ENCODE assay signal across 33 cellular contexts in the genomic region with DNA sequence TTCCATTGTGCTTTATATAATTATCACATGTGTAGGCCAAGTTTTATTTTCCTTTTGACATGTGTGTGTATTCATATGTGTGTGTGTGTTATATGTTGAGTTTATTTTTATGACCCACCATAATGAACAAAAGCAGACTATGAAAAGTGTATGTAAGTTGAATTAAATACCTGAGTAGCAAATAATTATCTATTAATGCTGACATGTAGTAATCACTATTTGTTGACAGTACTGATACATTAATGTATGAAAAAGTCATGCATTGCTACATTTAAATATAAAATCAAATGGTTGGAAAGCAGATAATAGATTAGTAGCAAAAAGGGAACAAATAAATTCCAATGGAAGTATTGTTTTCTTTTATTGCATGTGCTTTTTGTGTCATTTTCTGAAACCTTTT.
"Had no signal": no experiment of that assay in that cellular context is flagged by ENCODE, and none has a peak within 500 bp of the region (broad histone marks: within the 10 kb centered on the region; RNA-seq: fewer than 3 reads in every experiment).

No MANE protein-coding gene starts in this region.

- H3K27ac ChIP-seq: adrenal gland, ascending aorta, body of pancreas, brain microvascular endothelial cell, breast epithelium, cardiac muscle cell had no signal

- H3K36me3 ChIP-seq: adrenal gland, ascending aorta, brain microvascular endothelial cell, breast epithelium, cardiac muscle cell had no signal

- H3K4me3 ChIP-seq: adrenal gland, ascending aorta, body of pancreas, breast epithelium, cardiac muscle cell had no signal

- H3K27me3 ChIP-seq: adrenal gland, ascending aorta, body of pancreas, brain microvascular endothelial cell, breast epithelium, cardiac muscle cell had no signal

- ATAC-seq: activated naive CD4-positive, alpha-beta T cell treated with anti-CD3 and anti-CD28 coated beads, Interleukin-2, amount 50 U/mL, for 72 hours; activated naive CD8-positive, alpha-beta T cell treated with anti-CD3 and anti-CD28 coated beads, Interleukin-2, amount 50 U/mL, for 24 hours; activated T-cell treated with anti-CD3 and anti-CD28 coated beads, Interleukin-2, amount 50 U/mL, for 4 hours; activated T-cell treated with anti-CD3 and anti-CD28 coated beads, Interleukin-2, amount 50 U/mL, for 72 hours; activated T-helper 17 cell treated with anti-CD3 and anti-CD28 coated beads, Interleukin-2, amount 50 U/mL, for 72 hours; body of pancreas had no signal

- FAIRE-seq: astrocyte, bronchial epithelial cell, colon had no signal

- DNase-seq: activated effector memory CD4-positive, alpha-beta T cell treated with anti-CD3 and anti-CD28 coated beads, Interleukin-2, amount 50 U/mL, for 16 hours; activated effector memory CD4-positive, alpha-beta T cell treated with Interleukin-2 at 50 U/mL for 16 hours; activated gamma-delta T cell; activated gamma-delta T cell treated with Interleukin-2 at 50 U/mL for 16 hours; activated naive CD4-positive, alpha-beta T cell; activated naive CD4-positive, alpha-beta T cell treated with anti-CD3 and anti-CD28 coated beads for 36 hours; activated naive CD4-positive, alpha-beta T cell treated with anti-CD3 and anti-CD28 coated beads, Interleukin-2, amount 10 ng/mL, durations not matched to agents 7 days and 5 days; activated naive CD4-positive, alpha-beta T cell treated with anti-CD3 and anti-CD28 coated beads, Interleukin-2, amount 50 U/mL, for 16 hours; activated naive CD4-positive, alpha-beta T cell treated with Interleukin-2 at 50 U/mL for 16 hours; activated naive CD8-positive, alpha-beta T cell treated with anti-CD3 and anti-CD28 coated beads for 36 hours; activated naive CD8-positive, alpha-beta T cell treated with anti-CD3 and anti-CD28 coated beads, Interleukin-2, amount 10 ng/mL, durations not matched to agents 7 days and 5 days; activated naive CD8-positive, alpha-beta T cell treated with anti-CD3 and anti-CD28 coated beads, Interleukin-2, amount 50 U/mL, for 24 hours; activated T-cell treated with anti-CD3 and anti-CD28 coated beads, Interleukin-2, amount 50 U/mL, for 4 hours; activated T-cell treated with anti-CD3 and anti-CD28 coated beads, Interleukin-2, amount 50 U/mL, for 48 hours; activated T-cell treated with anti-CD3 and anti-CD28 coated beads, Interleukin-2, amount 50 U/mL, for 72 hours; adrenal gland; amniotic stem cell; amygdala; anterior cingulate cortex; aorta; body of pancreas; brain microvascular endothelial cell; caudate nucleus; central memory CD4-positive, alpha-beta T cell; cerebellar nuclear complex had no signal

- H3K9me3 ChIP-seq: adrenal gland, ascending aorta, body of pancreas had no signal

- H3K4me1 ChIP-seq: adrenal gland, ascending aorta, body of pancreas, breast epithelium had no signal
